Comparison of ENCODE assay signal across 2 cellular contexts in the genomic region with DNA sequence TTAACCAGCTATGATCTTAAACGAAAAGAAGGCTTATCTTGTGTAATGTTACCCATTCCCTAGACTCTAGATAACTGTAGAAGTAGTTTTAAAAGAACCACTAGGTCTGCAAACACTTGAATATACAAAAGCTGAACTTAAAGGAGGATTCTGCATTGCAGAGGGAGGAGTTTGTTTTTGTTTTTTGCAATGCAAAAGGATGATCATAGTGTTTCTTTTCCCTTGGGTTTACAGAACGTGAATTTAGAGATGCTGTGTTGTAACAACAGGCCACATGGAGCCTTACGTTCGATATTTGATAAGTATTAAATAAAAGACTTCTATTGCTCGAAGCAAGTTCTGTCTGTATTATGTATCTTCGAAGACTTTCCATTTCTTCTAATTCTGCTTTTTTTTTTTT.
TF ChIP-seq lines count a peak whose summit lies in the region.

No MANE protein-coding gene starts in this region.

TF ChIP-seq in H1, 55 proteins besides CTCF, POLR2A, EP300 and RAD21:
- TF ChIP-seq EZH2 (IDR thresholded peaks at IDR 0.05; ENCODE audit: low read depth, low read length, severe bottlenecking) (no peak), CBX5 (IDR thresholded peaks at IDR 0.05; ENCODE audit: low read depth, low read length) (no peak), SIX5 (IDR thresholded peaks at IDR 0.05; ENCODE audit: low read depth, low read length) (no peak), SIRT6 (IDR thresholded peaks at IDR 0.05; ENCODE audit: low read length) (no peak), JUND (IDR thresholded peaks at IDR 0.05; ENCODE audit: low read length) (no peak), TAF7 (optimal IDR thresholded peaks at IDR 0.05; ENCODE audit: borderline replicate concordance, low read depth, low read length) (no peak), CHD2 (IDR thresholded peaks at IDR 0.05; ENCODE audit: low read length) (no peak), HDAC2 (IDR thresholded peaks at IDR 0.05; ENCODE audit: borderline replicate concordance in 1 of 2, low read depth in 2 of 2, low read length in 2 of 2) (no peak), SP1 (IDR thresholded peaks at IDR 0.05; ENCODE audit: low read depth, low read length) (no peak), TCF12 (IDR thresholded peaks at IDR 0.05; ENCODE audit: low read depth, low read length) (no peak), YY1 (IDR thresholded peaks at IDR 0.05; ENCODE audit: low read depth, low read length) (no peak), ASH2L (IDR thresholded peaks at IDR 0.05; ENCODE audit: low read length) (no peak), KDM1A (IDR thresholded peaks at IDR 0.05; ENCODE audit: borderline replicate concordance, low read length) (no peak), CBX8 (IDR thresholded peaks at IDR 0.05; ENCODE audit: borderline replicate concordance, low read depth, low read length) (no peak), USF2 (IDR thresholded peaks at IDR 0.05; ENCODE audit: low read length) (no peak), CREB1 (IDR thresholded peaks at IDR 0.05) (no peak), MAFK (IDR thresholded peaks at IDR 0.05; ENCODE audit: low read depth, low read length) (no peak)
- TF ChIP-seq, protein P1, sequence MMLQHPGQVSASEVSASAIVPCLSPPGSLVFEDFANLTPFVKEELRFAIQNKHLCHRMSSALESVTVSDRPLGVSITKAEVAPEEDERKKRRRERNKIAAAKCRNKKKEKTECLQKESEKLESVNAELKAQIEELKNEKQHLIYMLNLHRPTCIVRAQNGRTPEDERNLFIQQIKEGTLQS (IDR thresholded peaks at IDR 0.05; ENCODE audit: insufficient read depth, low read depth, low read length): no peak

TF ChIP-seq in neural cell, 6 proteins besides CTCF, POLR2A, EP300 and RAD21:
- TF ChIP-seq MXI1 (conservative IDR thresholded peaks at IDR 0.05; ENCODE audit: poor library complexity, severe bottlenecking): no peak
